14 cellular contexts compared by ENCODE assay signal in genomic region chr2:234676109-234676858, GRCh38.
DNase-seq lines count a peak whose midpoint lies in the region; ATAC-seq lines count a peak whose summit lies in the region.
"Had no signal": no experiment of that assay in that cellular context is flagged by ENCODE, and none has a peak within 500 bp of the region (broad histone marks: within the 10 kb centered on the region; RNA-seq: fewer than 3 reads in every experiment).

No MANE protein-coding gene starts in this region.

- H3K4me1 Mint-ChIP-seq in CD8-positive, alpha-beta memory T cell: no peaks in the 10 kb centered on the region
- H3K4me1 Mint-ChIP-seq: stimulated activated effector memory CD8-positive, alpha-beta T cell treated with anti-CD3 and anti-CD28 coated beads, Interleukin-12 subunit alpha, Interleukin-12 subunit beta, amount 100 ng/mL, for 72 hours had no signal

- no peaks in the 10 kb centered on the region for H3K79me2 ChIP-seq in mesendoderm (ENCODE audit: control insufficient read depth, insufficient read depth, low read length)

- no peak overlapping the region for H3K4me2 ChIP-seq in mesendoderm (ENCODE audit: low read length)

- no peaks in the 10 kb centered on the region for H3K79me1 ChIP-seq in mesendoderm (ENCODE audit: low read length)

- H2BK15ac ChIP-seq in mesendoderm (replicated peaks; ENCODE audit: low read depth): peak overlapping the region; percentile 41

- CTCF ChIA-PET in CD8-positive, alpha-beta memory T cell (lab: Charles Lee): no interaction called here

- H3K27me3 ChIP-seq in mesendoderm (ENCODE audit: insufficient read depth, low read length, poor library complexity): no peaks in the 10 kb centered on the region
- no peaks in the 10 kb centered on the region for H3K27me3 ChIP-seq in CD8-positive, alpha-beta memory T cell (ENCODE audit: insufficient read depth, low read length, poor library complexity, severe bottlenecking)

- H3K27ac ChIP-seq in mesendoderm (ENCODE audit: low read depth, low read length): no peak overlapping the region
- no peak overlapping the region for H3K27ac ChIP-seq in CD8-positive, alpha-beta memory T cell (ENCODE audit: low read depth, low read length)

- no peak for ATAC-seq in GM21717 (IDR thresholded peaks at IDR 0.05; ENCODE audit: unreplicated experiment)
- no peak for ATAC-seq in GM18867 (IDR thresholded peaks at IDR 0.05; ENCODE audit: unreplicated experiment)
- no peak for ATAC-seq in HG03280 (IDR thresholded peaks at IDR 0.05; ENCODE audit: unreplicated experiment)
- ATAC-seq: stimulated activated effector memory CD8-positive, alpha-beta T cell treated with anti-CD3 and anti-CD28 coated beads, Interleukin-12 subunit alpha, Interleukin-12 subunit beta, amount 100 ng/mL, for 72 hours had no signal

- H3K9me3 ChIP-seq in CD8-positive, alpha-beta memory T cell (ENCODE audit: low read length): no peaks in the 10 kb centered on the region

- H3K27ac Mint-ChIP-seq in CD8-positive, alpha-beta memory T cell: no peak overlapping the region
- H3K27ac Mint-ChIP-seq: activated naive CD8-positive, alpha-beta T cell; stimulated activated effector memory CD8-positive, alpha-beta T cell treated with anti-CD3 and anti-CD28 coated beads, Interleukin-12 subunit alpha, Interleukin-12 subunit beta, amount 100 ng/mL, for 72 hours had no signal

- DNase-seq in DMS53 treated with DMSO at 0.1 percent for 48 hours (lab: John Stamatoyannopoulos, UW; ENCODE audit: unreplicated experiment) (peak; percentile 81), NCI-H1930 (lab: John Stamatoyannopoulos, UW) (peak; percentile 64 to 82), SHP77 (lab: John Stamatoyannopoulos, UW) (peak; percentile 90 to 93), mesendoderm (no peak)
- DNase-seq in CD8-positive, alpha-beta memory T cell: no peak
- DNase-seq: activated CD8-positive, alpha-beta memory T cell treated with anti-CD3 and anti-CD28 coated beads, Interleukin-2, amount 50 U/mL, for 4 hours; cerebellar nuclear complex; erythroblast; stimulated activated CD4-positive, alpha-beta T cell treated with anti-CD3 and anti-CD28 coated beads, Interleukin-2, amount 100 ng/mL, for 48 hours had no signal

- no peak overlapping the region for H3K4me3 ChIP-seq in mesendoderm (ENCODE audit: low read length)
- no peak overlapping the region for H3K4me3 ChIP-seq in CD8-positive, alpha-beta memory T cell (ENCODE audit: low read length)

- H3K36me3 Mint-ChIP-seq in CD8-positive, alpha-beta memory T cell: no peaks in the 10 kb centered on the region
- H3K36me3 Mint-ChIP-seq: activated naive CD8-positive, alpha-beta T cell; stimulated activated effector memory CD8-positive, alpha-beta T cell treated with anti-CD3 and anti-CD28 coated beads, Interleukin-12 subunit alpha, Interleukin-12 subunit beta, amount 100 ng/mL, for 72 hours had no signal

- H3K27me3 Mint-ChIP-seq in CD8-positive, alpha-beta memory T cell: peaks cover 24 to 26% of the 10 kb centered on the region in 2 donors

- no CpG with 5 or more reads among the region's 5 CpGs for WGBS in mesendoderm (ENCODE audit: extremely low coverage, insufficient coverage, low lambda C conversion rate)

- H3K4me1 ChIP-seq in mesendoderm (ENCODE audit: control insufficient read depth, low read depth, low read length): no peaks in the 10 kb centered on the region
- H3K4me1 ChIP-seq in CD8-positive, alpha-beta memory T cell (ENCODE audit: insufficient read depth, low read length): no peaks in the 10 kb centered on the region

- no peak overlapping the region for H3K56ac ChIP-seq in mesendoderm (ENCODE audit: low read length)

- no peak overlapping the region for H3K18ac ChIP-seq in mesendoderm (ENCODE audit: low read length)

- no peak overlapping the region for H2AK5ac ChIP-seq in mesendoderm (ENCODE audit: low read length)

- H2BK5ac ChIP-seq in mesendoderm (ENCODE audit: low read length): no peak overlapping the region

- H3K4me3 Mint-ChIP-seq in CD8-positive, alpha-beta memory T cell: no peak overlapping the region
- H3K4me3 Mint-ChIP-seq: activated naive CD8-positive, alpha-beta T cell; stimulated activated effector memory CD8-positive, alpha-beta T cell treated with anti-CD3 and anti-CD28 coated beads, Interleukin-12 subunit alpha, Interleukin-12 subunit beta, amount 100 ng/mL, for 72 hours had no signal

- no peaks in the 10 kb centered on the region for H3K36me3 ChIP-seq in mesendoderm (ENCODE audit: control insufficient read depth, insufficient read depth, low read length)
- H3K36me3 ChIP-seq in CD8-positive, alpha-beta memory T cell (ENCODE audit: insufficient read depth, low read length): no peaks in the 10 kb centered on the region

- no peak overlapping the region for H4K8ac ChIP-seq in mesendoderm (ENCODE audit: low read depth, low read length)

- H3K23ac ChIP-seq in mesendoderm (ENCODE audit: low read length): no peak overlapping the region

- no peak overlapping the region for H3K4ac ChIP-seq in mesendoderm (ENCODE audit: low read depth, low read length)

- H3K9me3 Mint-ChIP-seq in CD8-positive, alpha-beta memory T cell: no peaks in the 10 kb centered on the region
- H3K9me3 Mint-ChIP-seq: stimulated activated effector memory CD8-positive, alpha-beta T cell treated with anti-CD3 and anti-CD28 coated beads, Interleukin-12 subunit alpha, Interleukin-12 subunit beta, amount 100 ng/mL, for 72 hours had no signal

- H3K9ac ChIP-seq in mesendoderm (ENCODE audit: low read length): no peak overlapping the region

- H4K5ac ChIP-seq in mesendoderm (ENCODE audit: low read length): no peak overlapping the region

- H2BK120ac ChIP-seq in mesendoderm (ENCODE audit: low read depth, low read length): no peak overlapping the region

- POLR2A ChIA-PET in CD8-positive, alpha-beta memory T cell (lab: Charles Lee): no interaction called here

Comparison
In these comparisons a context has a peak if more than half of its experiments do, and no peak if none do; other contexts are left out.
1. DNase-seq: peak in DMS53 treated with DMSO at 0.1 percent for 48 hours (single experiment), NCI-H1930 (2 of 2) and SHP77 (2 of 2); none in mesendoderm (single experiment) and CD8-positive, alpha-beta memory T cell (0 of 5).